13 cellular contexts compared by ENCODE assay signal in the genomic region with DNA sequence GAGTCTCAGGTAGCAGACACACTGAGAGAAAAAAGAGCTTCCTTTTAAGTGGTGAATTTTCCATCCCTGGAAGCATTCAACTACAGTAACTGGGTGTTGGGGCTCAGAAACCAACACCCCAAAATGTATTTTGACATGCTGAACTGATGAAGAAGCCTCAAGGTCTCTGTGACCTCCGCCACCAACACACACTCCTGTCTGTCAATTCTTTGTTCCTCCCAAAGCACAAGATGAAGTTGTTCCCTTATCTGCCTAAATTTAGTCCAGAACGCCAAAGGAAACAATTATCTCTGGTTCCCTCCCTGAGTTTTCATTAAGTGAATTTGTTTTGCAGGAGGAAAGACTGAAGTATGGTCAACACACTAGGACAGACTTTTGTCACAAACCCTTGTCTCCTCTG. TPM values are rescaled to one million over a fixed set of nuclear protein-coding genes. Genes with fewer than 3 reads are reported as not detected.
DNase-seq lines count a peak whose midpoint lies in the region; ATAC-seq and TF ChIP-seq lines count a peak whose summit lies in the region.
"Had no signal": no experiment of that assay in that cellular context is flagged by ENCODE, and none has a peak within 500 bp of the region (broad histone marks: within the 10 kb centered on the region; RNA-seq: fewer than 3 reads in every experiment).

No MANE protein-coding gene starts in this region.

- H3K4me1 ChIP-seq in left ventricle myocardium inferior (peaks cover 44% of the 10 kb centered on the region), heart right ventricle (peaks cover 3 to 39% (median 32%) of the 10 kb centered on the region in 9 donors), right lobe of liver (peaks cover 0 to 47% (median 18%) of the 10 kb centered on the region in 4 donors), transverse colon (peaks cover 10 to 60% (median 39%) of the 10 kb centered on the region in 4 donors)

- H3K4me3 ChIP-seq in left ventricle myocardium inferior = no peak overlapping the region
- H3K4me3 ChIP-seq in heart right ventricle = no peak overlapping the region
- peak overlapping the region in 1 of 3 donors; percentile 3 for H3K4me3 ChIP-seq in right lobe of liver
- H3K4me3 ChIP-seq in transverse colon = no peak overlapping the region

- in situ Hi-C loops in transverse colon (cut with MboI; ENCODE audit: low pct_ligation_motif_present in 1 of 4, low pct_unique_long_range_greater_than_20kb in 1 of 4, low sequenced_read_pairs in 3 of 4) = loop anchor here in 3 of 4 donors (5.0 to 25.0 kb wide), 4 partner anchors 99 to 174 kb away; a partner anchor contains a TSS

- ATAC-seq in heart right ventricle (no peak), right lobe of liver (no peak), HG03280 (IDR thresholded peaks at IDR 0.05; ENCODE audit: unreplicated experiment) (no peak), GM18520 (IDR thresholded peaks at IDR 0.05; ENCODE audit: unreplicated experiment) (no peak)
- ATAC-seq: activated CD4-positive, CD25-positive, alpha-beta regulatory T cell treated with anti-CD3 and anti-CD28 coated beads, Interleukin-2, amount 50 U/mL, for 24 hours had no signal

- TF ChIP-seq CTCF in left ventricle myocardium inferior (IDR thresholded peaks at IDR 0.05; ENCODE audit: borderline replicate concordance) (no peak), heart right ventricle (IDR thresholded peaks at IDR 0.05) (no peak), VCaP (conservative IDR thresholded peaks at IDR 0.05) (no peak), right lobe of liver (IDR thresholded peaks at IDR 0.05) (no peak), transverse colon (IDR thresholded peaks at IDR 0.05) (no peak)

- H3K9me3 ChIP-seq in left ventricle myocardium inferior (replicated peaks) (no peaks in the 10 kb centered on the region), heart right ventricle (peaks cover 0 to under 1% (median 0%) of the 10 kb centered on the region in 11 donors), right lobe of liver (no peaks in the 10 kb centered on the region), transverse colon (no peaks in the 10 kb centered on the region)

- TF ChIP-seq POLR2A in right lobe of liver (IDR thresholded peaks at IDR 0.05) (no peak), transverse colon (IDR thresholded peaks at IDR 0.05) (no peak)

- intact Hi-C loops in left ventricle myocardium inferior (cut with micrococcal nuclease) (loop anchor here (5.0 to 10.0 kb wide), 2 partner anchors 54 to 98 kb away; no protein-coding TSS in a partner anchor), heart right ventricle (cut with DNase I) (loop anchor here in 9 of 10 donors (2.0 to 10.0 kb wide), 17 partner anchors 24 to 172 kb away; a partner anchor contains a TSS), right lobe of liver (cut with DNase I) (loop anchor here in 1 of 2 donors (10.0 kb wide), 1 partner anchor 122 kb away; no protein-coding TSS in a partner anchor), transverse colon (cut with DNase I; ENCODE audit: low total_unique reads) (loop anchor here (5.0 kb wide), 2 partner anchors 114 to 164 kb away; a partner anchor contains a TSS)

- no peak for DNase-seq in left ventricle myocardium inferior
- no peak for DNase-seq in heart right ventricle
- DNase-seq in right lobe of liver = no peak
- no peak for DNase-seq in transverse colon
- DNase-seq in NK-92 (lab: John Stamatoyannopoulos, UW; ENCODE audit: unreplicated experiment) = no peak
- DNase-seq: brain microvascular endothelial cell; HCEC 1CT; NCI-H1436 treated with DMSO at 0.1 percent for 48 hours; stimulated activated CD4-positive, alpha-beta T cell treated with anti-CD3 and anti-CD28 coated beads, Interleukin-12 subunit alpha, Interleukin-12 subunit beta, amount 100 ng/mL, for 4 hours had no signal

- H3K27me3 ChIP-seq in left ventricle myocardium inferior (ENCODE audit: low read depth) = no peaks in the 10 kb centered on the region
- no peaks in the 10 kb centered on the region for H3K27me3 ChIP-seq in heart right ventricle
- H3K27me3 ChIP-seq in right lobe of liver = no peaks in the 10 kb centered on the region
- no peaks in the 10 kb centered on the region for H3K27me3 ChIP-seq in transverse colon
- H3K27me3 ChIP-seq: brain microvascular endothelial cell had no signal

- WGBS in heart right ventricle, 2 donors = 66 to 71% methylated on average over 2 of the region's 2 CpGs
- WGBS in right lobe of liver (ENCODE audit: insufficient coverage, low coverage, low lambda C conversion rate, missing lambda C conversion rate) = 58% methylated on average over 2 of the region's 2 CpGs
- 86% methylated on average over 2 of the region's 2 CpGs; no CpG with 5 or more reads in 1 of the 2 donors for WGBS in transverse colon (ENCODE audit: low coverage in 1 of 2), 2 donors

- H3K27ac ChIP-seq in left ventricle myocardium inferior (replicated peaks) = peak overlapping the region; percentile 93
- peak overlapping the region in 5 of 10 donors; percentile 86 to 91 (median 90) for H3K27ac ChIP-seq in heart right ventricle
- peak overlapping the region; percentile 81 for H3K27ac ChIP-seq in VCaP
- H3K27ac ChIP-seq in right lobe of liver = peak overlapping the region in 2 of 3 donors; percentile 85 to 91
- peak overlapping the region; percentile 79 to 90 (median 86) for H3K27ac ChIP-seq in transverse colon
- H3K27ac ChIP-seq: brain microvascular endothelial cell had no signal

- no peaks in the 10 kb centered on the region for H3K36me3 ChIP-seq in left ventricle myocardium inferior
- peaks cover 0 to 9% (median 0%) of the 10 kb centered on the region in 9 donors for H3K36me3 ChIP-seq in heart right ventricle
- no peaks in the 10 kb centered on the region for H3K36me3 ChIP-seq in right lobe of liver
- H3K36me3 ChIP-seq in transverse colon = no peaks in the 10 kb centered on the region
- H3K36me3 ChIP-seq: brain microvascular endothelial cell had no signal

- TF ChIP-seq EP300 in transverse colon (IDR thresholded peaks at IDR 0.05; ENCODE audit: low read depth) = no peak

RNA-seq across cellular contexts. Expression of a gene that starts 1.4 kb away (rescaled TPM):
- total RNA-seq in left ventricle myocardium inferior (39.6 TPM), heart right ventricle (10 to 100 TPM; 29.1 to 39.8 (median 37.3) TPM), right lobe of liver (10 to 100 TPM in 2 of 6 experiments, 1 to 10 TPM in 4; 5.1 to 10.8 (median 7.8) TPM), transverse colon (10 to 100 TPM in 2 of 4 donors, 1 to 10 TPM in 1, not detected in 1; 3.2 to 18.7 (median 12.9) TPM)
- 10 to 100 TPM; 33.7 to 87.6 TPM for polyA plus RNA-seq in heart right ventricle

RNA-seq across cellular contexts. Expression of a gene that starts 41.7 kb away (rescaled TPM):
- 246 TPM for total RNA-seq in left ventricle myocardium inferior
- total RNA-seq in heart right ventricle = 100 to 1,000 TPM; 195 to 260 (median 227) TPM
- 100 to 1,000 TPM in 1 of 2 donors, 10 to 100 TPM in 1; 98.9 to 181 TPM for polyA plus RNA-seq in heart right ventricle
- 10 to 100 TPM; 23.4 to 56.2 (median 37.9) TPM for total RNA-seq in right lobe of liver
- total RNA-seq in transverse colon = 100 to 1,000 TPM in 1 of 4 donors, 10 to 100 TPM in 3; 51.1 to 126 (median 71.6) TPM

RNA-seq across cellular contexts. Expression of a gene that starts 46.1 kb away (rescaled TPM):
- total RNA-seq in left ventricle myocardium inferior (5.9 TPM), heart right ventricle (1 to 10 TPM; 2.4 to 7.1 (median 5.0) TPM), right lobe of liver (1 to 10 TPM in 2 of 6 experiments, under 1 TPM in 3, not detected in 1; 0.39 to 1.6 (median 0.98) TPM), transverse colon (1 to 10 TPM in 3 of 4 donors, under 1 TPM in 1; 0.96 to 4.0 (median 2.4) TPM)
- 1 to 10 TPM; 4.1 to 6.1 TPM for polyA plus RNA-seq in heart right ventricle
